Comparison of ENCODE assay signal across 13 cellular contexts in genomic region chr5:95923918-95924559, GRCh38. TPM values are rescaled to one million over a fixed set of nuclear protein-coding genes. Genes with fewer than 3 reads are reported as not detected.
A peak's percentile ranks its signal among the peaks of the same experiment; 100 is the strongest.
DNase-seq lines count a peak whose midpoint lies in the region; ATAC-seq and TF ChIP-seq lines count a peak whose summit lies in the region.
"Had no signal": no experiment of that assay in that cellular context is flagged by ENCODE, and none has a peak within 500 bp of the region (broad histone marks: within the 10 kb centered on the region; RNA-seq: fewer than 3 reads in every experiment).

No MANE protein-coding gene starts in this region.

- no peaks in the 10 kb centered on the region for H3K36me3 ChIP-seq in WERI-Rb-1
- H3K36me3 ChIP-seq: upper lobe of left lung had no signal

- intact Hi-C loops in activated CD4-positive, alpha-beta T cell treated with anti-CD3 and anti-CD28 coated beads, Interleukin-2, amount 10 ng/mL, durations not matched to agents 24 days and 14 days (cut with micrococcal nuclease), result no loop called here

- no peak overlapping the region for H3K4me3 Mint-ChIP-seq in activated CD4-positive, alpha-beta T cell treated with anti-CD3 and anti-CD28 coated beads, Interleukin-2, amount 10 ng/mL, durations not matched to agents 24 days and 14 days
- no peak overlapping the region for H3K4me3 Mint-ChIP-seq in stimulated activated memory B cell treated with anti-CD40 and anti-IgM and Interleukin-4, amounts not matched to agents 10 μg/mL and 1 μg/mL and 100 μg/mL, for 72 hours
- H3K4me3 Mint-ChIP-seq: activated CD8-positive, alpha-beta T cell treated with anti-CD3 and anti-CD28 coated beads, Interleukin-2, amount 10 ng/mL, durations not matched to agents 7 days and 5 days had no signal

- H3K27me3 ChIP-seq in WERI-Rb-1 (ENCODE audit: insufficient read depth, low read depth, severe bottlenecking), result no peaks in the 10 kb centered on the region
- H3K27me3 ChIP-seq: upper lobe of left lung had no signal

- no peaks in the 10 kb centered on the region for H3K9me3 Mint-ChIP-seq in activated CD4-positive, alpha-beta T cell treated with anti-CD3 and anti-CD28 coated beads, Interleukin-2, amount 10 ng/mL, durations not matched to agents 24 days and 14 days
- no peaks in the 10 kb centered on the region for H3K9me3 Mint-ChIP-seq in stimulated activated memory B cell treated with anti-CD40 and anti-IgM and Interleukin-4, amounts not matched to agents 10 μg/mL and 1 μg/mL and 100 μg/mL, for 72 hours

- peaks cover 37% of the 10 kb centered on the region for H3K36me3 Mint-ChIP-seq in activated CD4-positive, alpha-beta T cell treated with anti-CD3 and anti-CD28 coated beads, Interleukin-2, amount 10 ng/mL, durations not matched to agents 24 days and 14 days (ENCODE audit: low read depth)
- H3K36me3 Mint-ChIP-seq in stimulated activated memory B cell treated with anti-CD40 and anti-IgM and Interleukin-4, amounts not matched to agents 10 μg/mL and 1 μg/mL and 100 μg/mL, for 72 hours, result peaks cover 13% of the 10 kb centered on the region

- no peaks in the 10 kb centered on the region for H3K27me3 Mint-ChIP-seq in activated CD4-positive, alpha-beta T cell treated with anti-CD3 and anti-CD28 coated beads, Interleukin-2, amount 10 ng/mL, durations not matched to agents 24 days and 14 days
- no peaks in the 10 kb centered on the region for H3K27me3 Mint-ChIP-seq in stimulated activated memory B cell treated with anti-CD40 and anti-IgM and Interleukin-4, amounts not matched to agents 10 μg/mL and 1 μg/mL and 100 μg/mL, for 72 hours

- H3K27ac Mint-ChIP-seq in activated CD4-positive, alpha-beta T cell treated with anti-CD3 and anti-CD28 coated beads, Interleukin-2, amount 10 ng/mL, durations not matched to agents 24 days and 14 days, result no peak overlapping the region
- H3K27ac Mint-ChIP-seq in stimulated activated memory B cell treated with anti-CD40 and anti-IgM and Interleukin-4, amounts not matched to agents 10 μg/mL and 1 μg/mL and 100 μg/mL, for 72 hours, result no peak overlapping the region
- H3K27ac Mint-ChIP-seq: activated CD8-positive, alpha-beta T cell treated with anti-CD3 and anti-CD28 coated beads, Interleukin-2, amount 10 ng/mL, durations not matched to agents 7 days and 5 days had no signal

- DNase-seq in activated CD4-positive, alpha-beta T cell treated with anti-CD3 and anti-CD28 coated beads, Interleukin-2, amount 10 ng/mL, durations not matched to agents 24 days and 14 days, result peak; percentile 52
- DNase-seq in activated CD4-positive, alpha-beta T cell treated with anti-CD3 and anti-CD28 coated beads for 4 hours, result no peak
- DNase-seq in NOMO-1 treated with dmso at 0.1 percent for 144 hours (lab: John Stamatoyannopoulos, UW; ENCODE audit: unreplicated experiment), result peak; percentile 81
- no peak for DNase-seq in WERI-Rb-1
- no peak for DNase-seq in retina
- DNase-seq: activated CD8-positive, alpha-beta T cell treated with anti-CD3 and anti-CD28 coated beads, Interleukin-2, amount 10 ng/mL, durations not matched to agents 7 days and 5 days; cortex of kidney; kidney glomerular epithelial cell had no signal

- ATAC-seq in HG02938 (IDR thresholded peaks at IDR 0.05; ENCODE audit: unreplicated experiment), result peak; percentile 42
- ATAC-seq in stimulated activated memory B cell treated with anti-CD40 and anti-IgM and Interleukin-4, amounts not matched to agents 10 μg/mL and 1 μg/mL and 100 μg/mL, for 72 hours, result peak; percentile 60
- no peak for ATAC-seq in HG03457 (IDR thresholded peaks at IDR 0.05; ENCODE audit: unreplicated experiment)
- ATAC-seq: activated CD8-positive, alpha-beta T cell treated with anti-CD3 and anti-CD28 coated beads, Interleukin-2, amount 10 ng/mL, durations not matched to agents 7 days and 5 days had no signal

- no peak for TF ChIP-seq CTCF in WERI-Rb-1 (IDR thresholded peaks at IDR 0.05; ENCODE audit: low read depth, low read length)

- no peaks in the 10 kb centered on the region for H3K9me3 ChIP-seq in WERI-Rb-1 (ENCODE audit: severe bottlenecking)
- H3K9me3 ChIP-seq: upper lobe of left lung had no signal

- no peak overlapping the region for H3K27ac ChIP-seq in WERI-Rb-1

- no peak overlapping the region for H3K4me3 ChIP-seq in WERI-Rb-1 (ENCODE audit: low read depth, low read length)
- H3K4me3 ChIP-seq: skin epidermis, upper lobe of left lung had no signal

- peaks cover 47% of the 10 kb centered on the region for H3K4me1 Mint-ChIP-seq in activated CD4-positive, alpha-beta T cell treated with anti-CD3 and anti-CD28 coated beads, Interleukin-2, amount 10 ng/mL, durations not matched to agents 24 days and 14 days
- peaks cover 43% of the 10 kb centered on the region for H3K4me1 Mint-ChIP-seq in stimulated activated memory B cell treated with anti-CD40 and anti-IgM and Interleukin-4, amounts not matched to agents 10 μg/mL and 1 μg/mL and 100 μg/mL, for 72 hours

RNA-seq across cellular contexts. Expression of gene ELL2, which starts 37.6 kb away (rescaled TPM):
- 103 and 111 TPM in 2 replicates for total RNA-seq in activated CD4-positive, alpha-beta T cell treated with anti-CD3 and anti-CD28 coated beads, Interleukin-2, amount 10 ng/mL, durations not matched to agents 24 days and 14 days

Comparison
In these comparisons a context has a peak if more than half of its experiments do, and no peak if none do; other contexts are left out.
1. DNase-seq: peak in activated CD4-positive, alpha-beta T cell treated with anti-CD3 and anti-CD28 coated beads, Interleukin-2, amount 10 ng/mL, durations not matched to agents 24 days and 14 days (single experiment) and NOMO-1 treated with dmso at 0.1 percent for 144 hours (single experiment); none in activated CD4-positive, alpha-beta T cell treated with anti-CD3 and anti-CD28 coated beads for 4 hours (0 of 2), WERI-Rb-1 (single experiment) and retina (single experiment).